Comparison of ENCODE assay signal across 9 cellular contexts in the genomic region with DNA sequence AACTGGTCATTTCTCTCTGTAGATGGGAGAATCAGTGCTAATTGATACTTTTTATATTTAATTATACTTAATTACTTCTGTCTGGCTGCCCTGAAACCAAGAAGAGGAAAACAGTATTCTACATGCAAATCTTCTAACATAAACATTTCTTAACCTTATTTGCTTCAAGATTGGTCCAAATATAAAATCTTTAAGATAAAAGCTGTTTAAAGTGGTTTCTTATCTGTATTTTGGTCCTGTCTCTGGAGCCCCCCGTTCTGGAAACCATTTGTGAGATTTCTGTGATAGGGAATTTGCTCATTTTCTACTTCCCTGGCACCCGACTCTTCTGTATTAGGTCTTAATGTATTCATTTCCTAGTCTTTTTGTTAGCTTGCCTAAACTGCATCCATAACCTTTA.
"Had no signal": no experiment of that assay in that cellular context is flagged by ENCODE, and none has a peak within 500 bp of the region (broad histone marks: within the 10 kb centered on the region; RNA-seq: fewer than 3 reads in every experiment).

No MANE protein-coding gene starts in this region.

- H3K27ac ChIP-seq: GM23248 had no signal

- ATAC-seq: GM23338, HCT116 had no signal

- H3K36me3 ChIP-seq: HAP-1 had no signal

- H3K4me1 ChIP-seq: HAP-1 had no signal

- H3K9me3 ChIP-seq: HAP-1 had no signal

- H3K4me2 ChIP-seq: GM23338 had no signal

- H2AFZ ChIP-seq: GM23248, GM23338 had no signal

- H3K9ac ChIP-seq: GM23248 had no signal

- H3K4me3 ChIP-seq: GM23248, GM23338, HAP-1 had no signal

- DNase-seq: GM23248, GOT3, H7, H9, HCEC 1CT, HFFc6 had no signal
